Comparison of ENCODE assay signal across 17 cellular contexts in the genomic region with DNA sequence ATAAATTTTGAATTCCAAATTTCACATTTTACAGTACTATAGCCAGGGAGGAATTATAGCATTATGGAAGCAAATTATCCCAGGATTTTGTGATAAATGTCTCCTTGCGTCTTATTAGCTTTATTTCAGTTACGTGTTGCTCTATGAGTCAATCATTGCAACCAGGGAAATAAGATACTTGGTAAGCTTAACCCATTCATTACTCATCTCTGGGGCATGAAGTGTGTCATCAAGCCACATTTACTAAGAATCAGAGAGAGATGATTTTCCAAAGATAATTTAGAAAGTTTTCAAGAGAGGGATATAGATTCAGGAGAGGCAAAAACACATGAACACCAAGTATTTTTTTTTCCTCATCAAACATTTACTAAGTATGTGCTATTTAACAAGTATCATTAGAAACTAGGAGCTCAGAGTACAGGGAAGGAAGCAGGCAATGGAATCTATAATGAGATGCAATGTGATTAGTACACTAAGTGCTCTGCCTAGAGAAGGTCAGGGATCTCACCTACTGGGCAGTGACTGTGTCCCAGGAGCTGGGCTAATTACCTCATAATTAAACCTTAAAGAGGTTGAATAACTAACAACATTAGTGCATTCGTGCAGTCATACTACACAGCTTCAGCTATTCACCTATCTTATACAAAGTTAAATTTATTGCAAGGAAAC.
A peak's percentile ranks its signal among the peaks of the same experiment; 100 is the strongest.
DNase-seq lines count a peak whose midpoint lies in the region; ATAC-seq and TF ChIP-seq lines count a peak whose summit lies in the region.
"Had no signal": no experiment of that assay in that cellular context is flagged by ENCODE, and none has a peak within 500 bp of the region (broad histone marks: within the 10 kb centered on the region; RNA-seq: fewer than 3 reads in every experiment).

No MANE protein-coding gene starts in this region.

- H3K36me3 ChIP-seq in kidney epithelial cell (ENCODE audit: control insufficient read depth, insufficient read depth, low read length), result no peaks in the 10 kb centered on the region
- no peaks in the 10 kb centered on the region for H3K36me3 ChIP-seq in OCI-LY7 (ENCODE audit: insufficient read depth, low read length)
- H3K36me3 ChIP-seq in vagina, result no peaks in the 10 kb centered on the region

- H3K27me3 ChIP-seq in kidney epithelial cell (ENCODE audit: control insufficient read depth, insufficient read depth, low read length) (no peaks in the 10 kb centered on the region), vagina (no peaks in the 10 kb centered on the region)
- H3K27me3 ChIP-seq: body of pancreas, dorsolateral prefrontal cortex, hepatocyte had no signal

- H3K27ac ChIP-seq in OCI-LY7 (ENCODE audit: low read depth, low read length, poor library complexity, severe bottlenecking) (no peak overlapping the region), vagina (no peak overlapping the region)
- H3K27ac ChIP-seq: body of pancreas, dorsolateral prefrontal cortex, hepatocyte had no signal

- H3K79me2 ChIP-seq in OCI-LY7 (ENCODE audit: insufficient read depth, low read depth, low read length), result no peaks in the 10 kb centered on the region
- H3K79me2 ChIP-seq: hepatocyte had no signal

- H2AFZ ChIP-seq in OCI-LY7 (ENCODE audit: low read length), result no peak overlapping the region
- H2AFZ ChIP-seq: hepatocyte had no signal

- H3K9me3 ChIP-seq in OCI-LY7 (ENCODE audit: low read length), result no peaks in the 10 kb centered on the region
- no peaks in the 10 kb centered on the region for H3K9me3 ChIP-seq in vagina
- H3K9me3 ChIP-seq: body of pancreas had no signal

- in situ Hi-C loops in Caki2 (cut with HindIII; ENCODE audit: low pct_unique_long_range_greater_than_20kb, low sequenced_read_pairs) (no loop called here), astrocyte of the spinal cord (cut with HindIII; ENCODE audit: low sequenced_read_pairs) (no loop called here)

- DNase-seq in Caki2 (ENCODE audit: low read depth), result peak; percentile 4
- peak; percentile 2 for DNase-seq in NCI-H69 (lab: John Stamatoyannopoulos, UW)
- peak; percentile 63 for DNase-seq in astrocyte of the spinal cord (ENCODE audit: low read depth, low spot score)
- peak; percentile 48 for DNase-seq in kidney epithelial cell (ENCODE audit: low read depth)
- no peak for DNase-seq in OCI-LY7 (ENCODE audit: low spot score)
- DNase-seq in cerebellar nuclear complex (lab: John Stamatoyannopoulos, UW), result no peak
- no peak for DNase-seq in vagina (ENCODE audit: extremely low spot score in 2 of 2)
- DNase-seq: activated CD4-positive, alpha-beta T cell treated with anti-CD3 and anti-CD28 coated beads, Interleukin-2, amount 50 U/mL, for 1 hour; activated naive CD4-positive, alpha-beta T cell; body of pancreas; CD4-positive, alpha-beta memory T cell; dorsolateral prefrontal cortex; left colon; NCI-H1436; stimulated activated naive CD4-positive, alpha-beta T cell treated with Interleukin-2 at 50 U/mL for 16 hours had no signal

- H3K9me2 ChIP-seq in OCI-LY7 (ENCODE audit: insufficient read depth, low read length), result no peaks in the 10 kb centered on the region

- TF ChIP-seq CTCF in astrocyte of the spinal cord (IDR thresholded peaks at IDR 0.05; ENCODE audit: low read depth, low read length) (no peak), kidney epithelial cell (IDR thresholded peaks at IDR 0.05; ENCODE audit: insufficient read depth, low read length, poor library complexity, severe bottlenecking) (no peak), OCI-LY7 (conservative IDR thresholded peaks at IDR 0.05; ENCODE audit: low read length) (no peak), vagina (IDR thresholded peaks at IDR 0.05) (no peak)

- H3K4me1 ChIP-seq in OCI-LY7 (ENCODE audit: insufficient read depth, low read length, poor library complexity, severe bottlenecking) (no peaks in the 10 kb centered on the region), vagina (no peaks in the 10 kb centered on the region)
- H3K4me1 ChIP-seq: body of pancreas had no signal

- H4K20me1 ChIP-seq in OCI-LY7 (ENCODE audit: insufficient read depth, low read length), result no peaks in the 10 kb centered on the region

- POLR2A ChIA-PET in OCI-LY7 (lab: Charles Lee), result interaction anchor here (0.6 to 1.2 kb wide), 4 partner anchors 9 to 428 kb away, joined by 3 to 4 read pairs (median 3); no protein-coding TSS in a partner anchor

- BruUV-seq in OCI-LY7 (replicated peaks; lab: Mats Ljungman, UMichigan), result no TSS peak

- ATAC-seq in HG03159 (IDR thresholded peaks at IDR 0.05; ENCODE audit: unreplicated experiment), result no peak
- ATAC-seq: body of pancreas, left colon had no signal

- no peak overlapping the region for H3K4me2 ChIP-seq in OCI-LY7 (ENCODE audit: low read length)
- H3K4me2 ChIP-seq: hepatocyte had no signal

- intact Hi-C loops in OCI-LY7 (cut with micrococcal nuclease; ENCODE audit: unreplicated experiment), result no loop called here
- intact Hi-C loops in vagina (cut with DNase I), result no loop called here

- no peak overlapping the region for H3K4me3 ChIP-seq in astrocyte of the spinal cord (ENCODE audit: low read depth, low read length)
- no peak overlapping the region for H3K4me3 ChIP-seq in kidney epithelial cell (ENCODE audit: low read depth, low read length)
- H3K4me3 ChIP-seq in OCI-LY7 (ENCODE audit: low read depth, low read length, poor library complexity, severe bottlenecking), result no peak overlapping the region
- no peak overlapping the region for H3K4me3 ChIP-seq in vagina
- H3K4me3 ChIP-seq: body of pancreas, dorsolateral prefrontal cortex, hepatocyte had no signal

- TF ChIP-seq POLR2A in vagina (IDR thresholded peaks at IDR 0.05), result no peak

- CTCF ChIA-PET in OCI-LY7 (lab: Charles Lee; ENCODE audit: unreplicated experiment), result no interaction called here

Comparison
In these comparisons a context has a peak if more than half of its experiments do, and no peak if none do; other contexts are left out.
1. DNase-seq: peak in Caki2 (single experiment), NCI-H69 (single experiment), astrocyte of the spinal cord (single experiment) and kidney epithelial cell (single experiment); none in OCI-LY7 (single experiment), cerebellar nuclear complex (0 of 2) and vagina (0 of 2).